22 cellular contexts compared by ENCODE assay signal in genomic region chr7:157977717-157978470, GRCh38.
DNase-seq lines count a peak whose midpoint lies in the region; ATAC-seq and TF ChIP-seq lines count a peak whose summit lies in the region.
"Had no signal": no experiment of that assay in that cellular context is flagged by ENCODE, and none has a peak within 500 bp of the region (broad histone marks: within the 10 kb centered on the region; RNA-seq: fewer than 3 reads in every experiment).

No MANE protein-coding gene starts in this region.

- dilution Hi-C loops in IMR-90 (cut with HindIII; ENCODE audit: low sequenced_read_pairs, unreplicated experiment): no loop called here

- no peak overlapping the region for H3K14ac ChIP-seq in IMR-90 (replicated peaks; ENCODE audit: low read depth, low read length)

- no peak overlapping the region for H2BK5ac ChIP-seq in IMR-90 (ENCODE audit: low read depth, low read length, poor library complexity, severe bottlenecking)

- H3K18ac ChIP-seq in IMR-90 (ENCODE audit: low read depth, low read length): no peak overlapping the region

- peaks cover 8% of the 10 kb centered on the region for H3K27me3 Mint-ChIP-seq in nephron progenitor cell (ENCODE audit: low read depth, poor library complexity)

- no peak overlapping the region for H4K91ac ChIP-seq in IMR-90 (ENCODE audit: insufficient read depth, low read depth, low read length)

- WGBS in IMR-90 (ENCODE audit: extremely low coverage in 2 of 2, insufficient read length in 1 of 2), 2 experiments: 55% methylated on average over 4 of the region's 20 CpGs; no CpG with 5 or more reads in 1 of the 2 experiments
- WGBS in spleen, 5 donors: 79 to 86% (median 82%) methylated on average over 20 of the region's 20 CpGs

- H4K5ac ChIP-seq in IMR-90 (ENCODE audit: low read depth, low read length): no peak overlapping the region

- no peaks in the 10 kb centered on the region for H3K36me3 ChIP-seq in IMR-90 (ENCODE audit: control insufficient read depth, insufficient read depth, low read length)
- H3K36me3 ChIP-seq in spleen: no peaks in the 10 kb centered on the region
- H3K36me3 ChIP-seq: MG63 had no signal

- TF ChIP-seq POLR2A in IMR-90 (IDR thresholded peaks at IDR 0.05; ENCODE audit: low read depth, low read length) (no peak), spleen (IDR thresholded peaks at IDR 0.05) (no peak)

- H3K23ac ChIP-seq in IMR-90 (ENCODE audit: low read depth, low read length): no peak overlapping the region

- TF ChIP-seq CTCF in IMR-90 (conservative IDR thresholded peaks at IDR 0.05; ENCODE audit: low read depth, low read length) (no peak), coronary artery (IDR thresholded peaks at IDR 0.05) (no peak), nephron progenitor cell (IDR thresholded peaks at IDR 0.05) (no peak), spleen (IDR thresholded peaks at IDR 0.05 in 8 of 11, conservative IDR thresholded peaks at IDR 0.05 in 3 of 11) (no peak)

- in situ Hi-C loops in IMR-90 (cut with MboI; ENCODE audit: low sequenced_read_pairs): no loop called here

- H3K9ac ChIP-seq in IMR-90 (ENCODE audit: low read depth, low read length): no peak overlapping the region
- H3K9ac ChIP-seq: BLaER1 treated with 17β-estradiol and CSF1 and Interleukin-3, amounts not matched to agents 10 nM and 100 nM had no signal

- CTCF ChIA-PET in IMR-90 (lab: Yijun Ruan, JAX): no interaction called here

- H2AK5ac ChIP-seq in IMR-90 (ENCODE audit: low read depth, low read length): no peak overlapping the region

- H2BK120ac ChIP-seq in IMR-90 (ENCODE audit: low read depth, low read length): no peak overlapping the region

- H3K9me1 ChIP-seq in IMR-90 (ENCODE audit: insufficient read depth, low read length): no peaks in the 10 kb centered on the region

- no peak for DNase-seq in IMR-90
- peak; percentile 17 for DNase-seq in coronary artery (ENCODE audit: low spot score)
- no peak for DNase-seq in nephron progenitor cell
- peak; percentile 58 for DNase-seq in spleen
- no peak for DNase-seq in activated gamma-delta T cell (lab: John Stamatoyannopoulos, UW)
- DNase-seq in NCI-H526 (lab: John Stamatoyannopoulos, UW): no peak
- no peak for DNase-seq in NCI-H2171 treated with DMSO at 0.1 percent for 48 hours (lab: John Stamatoyannopoulos, UW)
- DNase-seq: AML-193, Caco-2, GOT3, KG1, MG63, NCI-H1105 treated with DMSO at 0.1 percent for 48 hours, NCI-H2029, NCI-H446 treated with DMSO at 0.1 percent for 48 hours, SIG-M5 had no signal

- H3K79me1 ChIP-seq in IMR-90 (ENCODE audit: low read depth in 1 of 2, low read length in 2 of 2): no peaks in the 10 kb centered on the region

- H3K4me2 ChIP-seq in IMR-90 (ENCODE audit: low read depth, low read length): no peak overlapping the region
- H3K4me2 ChIP-seq: A549 had no signal

- no TSS peak for BruUV-seq in IMR-90 (replicated peaks; lab: Mats Ljungman, UMichigan)

- H3K27me3 ChIP-seq in IMR-90 (ENCODE audit: control insufficient read depth, insufficient read depth, low read length): no peaks in the 10 kb centered on the region
- peaks cover 0 to 13% (median 0%) of the 10 kb centered on the region in 7 donors for H3K27me3 ChIP-seq in spleen (replicated peaks in 1 of 7)
- H3K27me3 ChIP-seq: BLaER1 treated with 17β-estradiol and CSF1 and Interleukin-3, amounts not matched to agents 10 nM and 100 nM; MG63 had no signal

- H2AFZ ChIP-seq in IMR-90 (replicated peaks; ENCODE audit: low read length, poor library complexity): no peak overlapping the region

- H3K4me3 ChIP-seq in IMR-90 (ENCODE audit: insufficient read depth, low read depth, low read length): no peak overlapping the region
- no peak overlapping the region for H3K4me3 ChIP-seq in coronary artery
- no peak overlapping the region for H3K4me3 ChIP-seq in spleen
- H3K4me3 ChIP-seq: A549; BLaER1 treated with 17β-estradiol and CSF1 and Interleukin-3, amounts not matched to agents 10 nM and 100 nM; MG63; SK-N-MC had no signal

- H3K4me1 ChIP-seq in IMR-90 (ENCODE audit: control insufficient read depth, insufficient read depth, low read length): no peaks in the 10 kb centered on the region
- no peaks in the 10 kb centered on the region for H3K4me1 ChIP-seq in spleen
- H3K4me1 ChIP-seq: A549, Caco-2 had no signal

- H3K9me3 Mint-ChIP-seq in nephron progenitor cell: peaks cover 32% of the 10 kb centered on the region

- H3K27ac ChIP-seq in IMR-90 (ENCODE audit: insufficient read depth, low read length) (no peak overlapping the region), coronary artery (no peak overlapping the region), spleen (no peak overlapping the region)
- H3K27ac ChIP-seq: A549; BLaER1 treated with 17β-estradiol and CSF1 and Interleukin-3, amounts not matched to agents 10 nM and 100 nM; SK-N-MC had no signal

- H2AK9ac ChIP-seq in IMR-90 (replicated peaks; ENCODE audit: low read depth, low read length, poor library complexity): peak overlapping the region; percentile 63

- no peak for ATAC-seq in IMR-90 (ENCODE audit: low read depth)
- ATAC-seq: A549, HCT116, Panc1 had no signal

- intact Hi-C loops in IMR-90 (cut with micrococcal nuclease) (no loop called here), spleen (cut with DNase I; ENCODE audit: low total_unique reads) (no loop called here)

- H3K27ac Mint-ChIP-seq in nephron progenitor cell: peak overlapping the region; percentile 82
- H3K27ac Mint-ChIP-seq: CD4-positive, alpha-beta memory T cell had no signal

- H4K8ac ChIP-seq in IMR-90 (ENCODE audit: low read depth in 2 of 2, low read length in 2 of 2): no peak overlapping the region

- no peaks in the 10 kb centered on the region for H3K4me1 Mint-ChIP-seq in nephron progenitor cell
- H3K4me1 Mint-ChIP-seq: CD4-positive, alpha-beta memory T cell had no signal

- no peak overlapping the region for H2BK15ac ChIP-seq in IMR-90 (ENCODE audit: low read depth, low read length)

- TF ChIP-seq RAD21 in IMR-90 (IDR thresholded peaks at IDR 0.05; ENCODE audit: low read length): no peak

- peaks cover 4% of the 10 kb centered on the region for H3K36me3 Mint-ChIP-seq in nephron progenitor cell (ENCODE audit: low read depth)

- POLR2A ChIA-PET in IMR-90 (lab: Charles Lee; ENCODE audit: unreplicated experiment): no interaction called here

- no peaks in the 10 kb centered on the region for H4K20me1 ChIP-seq in IMR-90 (ENCODE audit: insufficient read depth, low read length)
- H4K20me1 ChIP-seq: BLaER1 treated with 17β-estradiol and CSF1 and Interleukin-3, amounts not matched to agents 10 nM and 100 nM had no signal

- no peak overlapping the region for H3K4ac ChIP-seq in IMR-90 (ENCODE audit: low read depth, low read length)

- H3K9me3 ChIP-seq in IMR-90 (ENCODE audit: control insufficient read depth, insufficient read depth, low read length): peaks cover 41% of the 10 kb centered on the region
- peaks cover 0 to 37% (median 31%) of the 10 kb centered on the region in 8 donors for H3K9me3 ChIP-seq in spleen
- H3K9me3 ChIP-seq: A549, Caco-2, MG63 had no signal

- no peak overlapping the region for H3K4me3 Mint-ChIP-seq in nephron progenitor cell
- H3K4me3 Mint-ChIP-seq: CD4-positive, alpha-beta memory T cell had no signal

- no peak overlapping the region for H3K56ac ChIP-seq in IMR-90 (ENCODE audit: extremely low read depth, insufficient read depth, low read length)

- no peak overlapping the region for H2BK20ac ChIP-seq in IMR-90 (ENCODE audit: low read depth, low read length)

TF ChIP-seq in IMR-90, 13 proteins besides CTCF, POLR2A, EP300 and RAD21:
- TF ChIP-seq ELK1 (IDR thresholded peaks at IDR 0.05; ENCODE audit: borderline replicate concordance, low read depth, low read length): no peak
- no peak for TF ChIP-seq CEBPB (IDR thresholded peaks at IDR 0.05; ENCODE audit: low read depth, low read length)
- no peak for TF ChIP-seq MAZ (IDR thresholded peaks at IDR 0.05; ENCODE audit: borderline replicate concordance, low read depth, low read length)
- no peak for TF ChIP-seq BHLHE40 (IDR thresholded peaks at IDR 0.05; ENCODE audit: low read depth, low read length)
- no peak for TF ChIP-seq MAFK (IDR thresholded peaks at IDR 0.05; ENCODE audit: low read depth, low read length)
- TF ChIP-seq NFE2L2 (IDR thresholded peaks at IDR 0.05; ENCODE audit: low read depth, low read length): no peak
- TF ChIP-seq RCOR1 (IDR thresholded peaks at IDR 0.05; ENCODE audit: insufficient replicate concordance, low read length): no peak
- no peak for TF ChIP-seq CHD1 (IDR thresholded peaks at IDR 0.05; ENCODE audit: low read depth, low read length)
- no peak for TF ChIP-seq RFX5 (IDR thresholded peaks at IDR 0.05; ENCODE audit: low read depth, low read length)
- TF ChIP-seq FOS (IDR thresholded peaks at IDR 0.05; ENCODE audit: low read depth, low read length): no peak
- TF ChIP-seq, protein P1, sequence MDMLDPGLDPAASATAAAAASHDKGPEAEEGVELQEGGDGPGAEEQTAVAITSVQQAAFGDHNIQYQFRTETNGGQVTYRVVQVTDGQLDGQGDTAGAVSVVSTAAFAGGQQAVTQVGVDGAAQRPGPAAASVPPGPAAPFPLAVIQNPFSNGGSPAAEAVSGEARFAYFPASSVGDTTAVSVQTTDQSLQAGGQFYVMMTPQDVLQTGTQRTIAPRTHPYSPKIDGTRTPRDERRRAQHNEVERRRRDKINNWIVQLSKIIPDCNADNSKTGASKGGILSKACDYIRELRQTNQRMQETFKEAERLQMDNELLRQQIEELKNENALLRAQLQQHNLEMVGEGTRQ (IDR thresholded peaks at IDR 0.05; ENCODE audit: low read depth, low read length): no peak

Comparison
In these comparisons a context has a peak if more than half of its experiments do, and no peak if none do; other contexts are left out.
1. DNase-seq: peak in coronary artery (single experiment) and spleen (single experiment); none in IMR-90 (single experiment), nephron progenitor cell (single experiment), activated gamma-delta T cell (single experiment), NCI-H526 (0 of 2) and NCI-H2171 treated with DMSO at 0.1 percent for 48 hours (single experiment).